In the genomic region with DNA sequence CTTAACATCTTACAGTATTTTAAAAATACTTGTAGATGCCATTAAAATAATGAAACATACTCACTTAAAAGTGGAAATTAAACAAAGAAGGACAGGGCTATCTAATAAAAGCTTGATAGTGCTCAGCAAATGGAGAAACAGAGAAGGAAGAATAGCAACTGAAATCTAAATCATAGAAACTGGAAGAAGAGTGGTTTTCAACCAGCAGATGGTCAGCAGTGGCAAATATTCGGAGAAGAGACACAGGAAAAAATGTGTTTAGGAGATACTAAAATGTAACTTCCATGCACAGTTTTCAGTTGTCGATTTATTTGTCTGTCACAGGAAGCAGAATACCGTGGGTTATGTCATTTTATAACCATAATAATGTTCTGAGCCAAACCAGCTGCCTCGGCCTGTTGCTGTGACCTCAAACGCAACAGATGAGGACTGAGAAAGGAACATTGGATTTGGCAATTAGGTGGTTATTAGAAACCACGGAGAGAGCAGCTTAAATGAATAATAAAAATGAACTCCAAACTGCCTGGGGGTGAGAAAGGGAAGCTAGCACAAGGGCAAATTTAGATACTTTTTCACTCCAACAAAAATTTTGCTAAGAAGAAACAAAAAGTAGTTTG, we compare ENCODE assay signal across 15 cellular contexts.
A peak's percentile ranks its signal among the peaks of the same experiment; 100 is the strongest.
DNase-seq lines count a peak whose midpoint lies in the region; ATAC-seq and TF ChIP-seq lines count a peak whose summit lies in the region.
"Had no signal": no experiment of that assay in that cellular context is flagged by ENCODE, and none has a peak within 500 bp of the region (broad histone marks: within the 10 kb centered on the region; RNA-seq: fewer than 3 reads in every experiment).

No MANE protein-coding gene starts in this region.

- DNase-seq in left ventricle myocardium inferior, result peak; percentile 22
- DNase-seq in skeletal muscle cell (ENCODE audit: low read depth), result peak; percentile 72
- no peak for DNase-seq in NOMO-1 treated with DMSO at 0.1 percent for 48 hours (lab: John Stamatoyannopoulos, UW; ENCODE audit: unreplicated experiment)
- DNase-seq: CD4-positive, CD25-positive, alpha-beta regulatory T cell; central memory CD4-positive, alpha-beta T cell; GDM1; immature natural killer cell; naive thymus-derived CD4-positive, alpha-beta T cell; NCI-H1436 treated with DMSO at 0.1 percent for 48 hours had no signal

- intact Hi-C loops in left ventricle myocardium inferior (cut with micrococcal nuclease), result no loop called here

- peak overlapping the region; percentile 75 for H3K27ac ChIP-seq in VCaP
- H3K27ac ChIP-seq in left ventricle myocardium inferior (replicated peaks), result peak overlapping the region; percentile 57

- ATAC-seq in HG02763 (IDR thresholded peaks at IDR 0.05; ENCODE audit: unreplicated experiment) (peak; percentile 52), GM18909 (IDR thresholded peaks at IDR 0.05; ENCODE audit: poor library complexity, unreplicated experiment) (no peak), HG03378 (IDR thresholded peaks at IDR 0.05; ENCODE audit: unreplicated experiment) (no peak)
- ATAC-seq: HCT116; naive thymus-derived CD4-positive, alpha-beta T cell had no signal

- H3K27me3 ChIP-seq in left ventricle myocardium inferior (ENCODE audit: low read depth), result no peaks in the 10 kb centered on the region
- H3K27me3 ChIP-seq: esophagus muscularis mucosa had no signal

- H3K4me3 ChIP-seq in left ventricle myocardium inferior, result no peak overlapping the region
- H3K4me3 ChIP-seq in skeletal muscle cell (ENCODE audit: low read depth, low read length), result no peak overlapping the region
- H3K4me3 ChIP-seq: esophagus muscularis mucosa had no signal

- no peak for TF ChIP-seq CTCF in VCaP (conservative IDR thresholded peaks at IDR 0.05)
- TF ChIP-seq CTCF in left ventricle myocardium inferior (IDR thresholded peaks at IDR 0.05; ENCODE audit: borderline replicate concordance), result no peak

- no peaks in the 10 kb centered on the region for H3K4me1 ChIP-seq in left ventricle myocardium inferior
- H3K4me1 ChIP-seq: esophagus muscularis mucosa had no signal

- no peaks in the 10 kb centered on the region for H3K9me3 ChIP-seq in left ventricle myocardium inferior (replicated peaks)
- H3K9me3 ChIP-seq: esophagus muscularis mucosa had no signal

- no peaks in the 10 kb centered on the region for H3K36me3 ChIP-seq in left ventricle myocardium inferior
- H3K36me3 ChIP-seq: esophagus muscularis mucosa had no signal
